Comparison of ENCODE assay signal across 15 cellular contexts in genomic region chr13:77846173-77846572, GRCh38.
A peak's percentile ranks its signal among the peaks of the same experiment; 100 is the strongest.
DNase-seq lines count a peak whose midpoint lies in the region; ATAC-seq and TF ChIP-seq lines count a peak whose summit lies in the region.
"Had no signal": no experiment of that assay in that cellular context is flagged by ENCODE, and none has a peak within 500 bp of the region (broad histone marks: within the 10 kb centered on the region; RNA-seq: fewer than 3 reads in every experiment).

No MANE protein-coding gene starts in this region.

- no peak overlapping the region for H3K4ac ChIP-seq in neuronal stem cell (ENCODE audit: low read length)

- no peak overlapping the region for H2BK15ac ChIP-seq in neuronal stem cell (ENCODE audit: low read length)

- H4K91ac ChIP-seq in neuronal stem cell (ENCODE audit: low read depth, low read length, poor library complexity): no peak overlapping the region

- no peak overlapping the region for H2AK5ac ChIP-seq in neuronal stem cell (ENCODE audit: low read depth, low read length)

- no CpG with 5 or more reads among the region's 1 CpG for WGBS in neuronal stem cell (ENCODE audit: extremely low coverage in 2 of 2, insufficient read length in 2 of 2, insufficient replicate concordance in 1 of 2), 2 donors
- 86% methylated on average over 1 of the region's 1 CpG for WGBS in esophagus muscularis mucosa

- H3K4me3 ChIP-seq in neuronal stem cell (ENCODE audit: low read length in 2 of 2) (no peak overlapping the region), esophagus muscularis mucosa (no peak overlapping the region)
- H3K4me3 ChIP-seq: tibial nerve had no signal

- peak overlapping the region; percentile 67 for H2AFZ ChIP-seq in neuronal stem cell (ENCODE audit: low read length)
- H2AFZ ChIP-seq: parathyroid adenoma had no signal

- H3K4me1 ChIP-seq in neuronal stem cell (ENCODE audit: control insufficient read depth in 2 of 2, insufficient read depth in 1 of 2, low read depth in 1 of 2, low read length in 2 of 2) (no peaks in the 10 kb centered on the region), esophagus muscularis mucosa (no peaks in the 10 kb centered on the region)
- H3K4me1 ChIP-seq: parathyroid adenoma, tibial nerve had no signal

- no peak overlapping the region for H3K23ac ChIP-seq in neuronal stem cell (ENCODE audit: low read depth, low read length, poor library complexity)

- H3K79me1 ChIP-seq in neuronal stem cell (ENCODE audit: low read depth, low read length): no peaks in the 10 kb centered on the region

- no peak for TF ChIP-seq EP300 in esophagus muscularis mucosa (IDR thresholded peaks at IDR 0.05)

- no peak for TF ChIP-seq POLR2A in esophagus muscularis mucosa (IDR thresholded peaks at IDR 0.05; ENCODE audit: low read depth)

- no peak overlapping the region for H3K14ac ChIP-seq in neuronal stem cell (ENCODE audit: low read length)

- peak; percentile 32 for DNase-seq in NOMO-1 treated with DMSO at 0.1 percent for 48 hours (lab: John Stamatoyannopoulos, UW; ENCODE audit: unreplicated experiment)
- DNase-seq in NOMO-1 treated with dmso at 0.1 percent for 144 hours (lab: John Stamatoyannopoulos, UW; ENCODE audit: unreplicated experiment): no peak
- no peak for DNase-seq in neuronal stem cell (ENCODE audit: low spot score)
- no peak for DNase-seq in AG20443 (ENCODE audit: low spot score)
- DNase-seq in esophagus muscularis mucosa (ENCODE audit: extremely low spot score): no peak
- no peak for DNase-seq in HUDEP-2 (lab: John Stamatoyannopoulos, UW; ENCODE audit: unreplicated experiment in 76 of 76)
- DNase-seq: 8988T; activated T-cell treated with anti-CD3 and anti-CD28 coated beads, Interleukin-2, amount 50 U/mL, for 4 hours; anterior cingulate cortex; COR-L47; KBM-7 had no signal

- H4K8ac ChIP-seq in neuronal stem cell (ENCODE audit: low read depth, low read length): no peak overlapping the region

- H3K27me3 ChIP-seq in neuronal stem cell (ENCODE audit: control insufficient read depth in 3 of 3, insufficient read depth in 3 of 3, low read depth in 1 of 3, low read length in 3 of 3): no peaks in the 10 kb centered on the region
- no peaks in the 10 kb centered on the region for H3K27me3 ChIP-seq in esophagus muscularis mucosa
- H3K27me3 ChIP-seq: tibial nerve had no signal

- no peak overlapping the region for H3K18ac ChIP-seq in neuronal stem cell (ENCODE audit: low read length)

- H3K9ac ChIP-seq in neuronal stem cell (ENCODE audit: low read depth, low read length, poor library complexity): no peak overlapping the region
- H3K9ac ChIP-seq: parathyroid adenoma had no signal

- H3K36me3 ChIP-seq in neuronal stem cell (replicated peaks in 1 of 2; ENCODE audit: control insufficient read depth in 2 of 2, insufficient read depth in 2 of 2, low read length in 2 of 2) (no peaks in the 10 kb centered on the region), esophagus muscularis mucosa (no peaks in the 10 kb centered on the region)
- H3K36me3 ChIP-seq: tibial nerve had no signal

- no peak overlapping the region for H2BK120ac ChIP-seq in neuronal stem cell (ENCODE audit: low read depth, low read length)

- H3K9me3 ChIP-seq in neuronal stem cell (replicated peaks in 1 of 2; ENCODE audit: control insufficient read depth in 2 of 2, insufficient read depth in 1 of 2, low read depth in 1 of 2, low read length in 2 of 2): peaks cover 0 to 7% of the 10 kb centered on the region in 2 donors
- H3K9me3 ChIP-seq in esophagus muscularis mucosa: peaks cover 0 to 4% (median 0%) of the 10 kb centered on the region in 4 donors

- H3K27ac ChIP-seq in neuronal stem cell (replicated peaks; ENCODE audit: low read length): no peak overlapping the region
- no peak overlapping the region for H3K27ac ChIP-seq in esophagus muscularis mucosa (replicated peaks in 1 of 4)
- H3K27ac ChIP-seq: parathyroid adenoma, tibial nerve had no signal

- intact Hi-C loops in esophagus muscularis mucosa (cut with DNase I): no loop called here

- no peak for TF ChIP-seq CTCF in esophagus muscularis mucosa (IDR thresholded peaks at IDR 0.05)

- no peak overlapping the region for H2BK5ac ChIP-seq in neuronal stem cell (ENCODE audit: low read length)

- no peak overlapping the region for H3K4me2 ChIP-seq in neuronal stem cell (ENCODE audit: insufficient read depth, low read length, poor library complexity, severe bottlenecking)

- no peak overlapping the region for H2BK12ac ChIP-seq in neuronal stem cell (ENCODE audit: low read length)

- ATAC-seq in GM21576 (IDR thresholded peaks at IDR 0.05; ENCODE audit: unreplicated experiment) (peak; percentile 59), HG03354 (IDR thresholded peaks at IDR 0.05; ENCODE audit: poor library complexity, severe bottlenecking, unreplicated experiment) (peak; percentile 92)
- ATAC-seq: activated T-cell treated with anti-CD3 and anti-CD28 coated beads, Interleukin-2, amount 50 U/mL, for 4 hours had no signal
